Comparison of ENCODE assay signal across 10 cellular contexts in the genomic region with DNA sequence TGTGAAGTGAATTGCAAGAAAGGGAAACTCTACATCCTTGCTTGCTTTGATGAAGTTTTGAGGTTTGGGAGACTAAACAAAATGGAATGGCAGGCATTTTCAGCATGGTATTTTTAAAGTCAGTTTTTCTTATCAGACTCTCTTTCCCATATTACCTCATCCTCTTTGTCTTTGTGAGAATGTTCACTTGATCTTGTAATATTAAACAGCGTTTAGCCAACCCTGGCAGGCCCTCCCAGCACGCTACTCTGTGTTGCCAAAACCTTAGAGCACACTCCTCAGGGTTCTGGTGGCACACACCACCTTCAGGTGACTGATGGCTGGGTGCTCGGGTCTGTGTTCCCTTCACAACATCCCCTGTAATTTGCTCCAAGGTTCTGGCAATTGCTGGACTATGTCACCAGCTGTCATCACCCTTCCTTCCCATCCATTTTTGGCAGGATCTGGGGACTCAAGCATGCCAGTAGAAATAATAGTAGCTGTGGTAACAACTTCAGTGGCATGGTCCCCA.
A peak's percentile ranks its signal among the peaks of the same experiment; 100 is the strongest.
DNase-seq lines count a peak whose midpoint lies in the region; TF ChIP-seq lines count a peak whose summit lies in the region.
"Had no signal": no experiment of that assay in that cellular context is flagged by ENCODE, and none has a peak within 500 bp of the region (broad histone marks: within the 10 kb centered on the region; RNA-seq: fewer than 3 reads in every experiment).

No MANE protein-coding gene starts in this region.

- H3K36me3 ChIP-seq in ACC112 (ENCODE audit: insufficient read depth, low read length) (no peaks in the 10 kb centered on the region), HEK293 (ENCODE audit: control insufficient read depth in 2 of 2, insufficient read depth in 1 of 2, low read length in 2 of 2) (no peaks in the 10 kb centered on the region), brain microvascular endothelial cell (replicated peaks) (no peaks in the 10 kb centered on the region), uterus (no peaks in the 10 kb centered on the region), vagina (no peaks in the 10 kb centered on the region)
- H3K36me3 ChIP-seq: tibial nerve had no signal

- H3K27me3 ChIP-seq in ACC112 (ENCODE audit: insufficient read depth, low read length), result no peaks in the 10 kb centered on the region
- H3K27me3 ChIP-seq in brain microvascular endothelial cell (replicated peaks), result no peaks in the 10 kb centered on the region
- no peaks in the 10 kb centered on the region for H3K27me3 ChIP-seq in uterus
- H3K27me3 ChIP-seq in vagina, result no peaks in the 10 kb centered on the region
- H3K27me3 ChIP-seq: tibial nerve had no signal

- in situ Hi-C loops in brain microvascular endothelial cell (cut with HindIII; ENCODE audit: low pct_ligation_motif_present, low sequenced_read_pairs), result no loop called here

- H2AFZ ChIP-seq in ACC112 (ENCODE audit: low read length, unreplicated experiment), result peak overlapping the region; percentile 27

- peak; percentile 81 for DNase-seq in brain microvascular endothelial cell
- DNase-seq in hepatic stellate cell (ENCODE audit: low spot score), result peak; percentile 25
- no peak for DNase-seq in uterus
- no peak for DNase-seq in DMS53 treated with DMSO at 0.1 percent for 48 hours (lab: John Stamatoyannopoulos, UW; ENCODE audit: unreplicated experiment)
- DNase-seq in vagina (ENCODE audit: extremely low spot score in 2 of 2), result no peak
- DNase-seq in head of caudate nucleus, result no peak
- DNase-seq: activated T-cell treated with anti-CD3 and anti-CD28 coated beads, Interleukin-2, amount 50 U/mL, for 1 hour had no signal

- H3K4me1 ChIP-seq in ACC112 (ENCODE audit: control insufficient read depth, insufficient read depth, low read length, unreplicated experiment), result peaks cover 20% of the 10 kb centered on the region
- no peaks in the 10 kb centered on the region for H3K4me1 ChIP-seq in HEK293 (ENCODE audit: control insufficient read depth, insufficient read depth, low read length)
- H3K4me1 ChIP-seq in uterus, result no peaks in the 10 kb centered on the region
- no peaks in the 10 kb centered on the region for H3K4me1 ChIP-seq in vagina

- H3K79me2 ChIP-seq in ACC112 (ENCODE audit: control insufficient read depth, insufficient read depth, low read length, unreplicated experiment), result no peaks in the 10 kb centered on the region

- H3K9me3 ChIP-seq in HEK293 (ENCODE audit: control insufficient read depth, insufficient read depth, low read depth, low read length), result no peaks in the 10 kb centered on the region
- H3K9me3 ChIP-seq in uterus, result no peaks in the 10 kb centered on the region
- no peaks in the 10 kb centered on the region for H3K9me3 ChIP-seq in vagina

- peak overlapping the region; percentile 88 for H3K27ac ChIP-seq in ACC112 (ENCODE audit: low read depth, low read length)
- no peak overlapping the region for H3K27ac ChIP-seq in HEK293 (ENCODE audit: extremely low read depth, low read depth, low read length)
- H3K27ac ChIP-seq in brain microvascular endothelial cell, result peak overlapping the region; percentile 88
- H3K27ac ChIP-seq in uterus, result no peak overlapping the region
- no peak overlapping the region for H3K27ac ChIP-seq in vagina
- H3K27ac ChIP-seq: tibial nerve had no signal

- CTCF ChIA-PET in HEK293 (lab: Yijun Ruan, JAX), result no interaction called here

- TF ChIP-seq CTCF in HEK293 (tag by site-specific recombination; IDR thresholded peaks at IDR 0.05) (no peak), brain microvascular endothelial cell (IDR thresholded peaks at IDR 0.05; ENCODE audit: low read depth, low read length, missing control alignments) (no peak), uterus (IDR thresholded peaks at IDR 0.05) (no peak), vagina (IDR thresholded peaks at IDR 0.05) (no peak)

- intact Hi-C loops in uterus (cut with DNase I; ENCODE audit: low total_unique reads), result no loop called here
- intact Hi-C loops in vagina (cut with DNase I), result no loop called here
- intact Hi-C loops in head of caudate nucleus (cut with DNase I), result no loop called here

- POLR2A ChIA-PET in HEK293 (lab: Yijun Ruan, JAX), result no interaction called here

- TF ChIP-seq POLR2A in uterus (IDR thresholded peaks at IDR 0.05), result no peak
- no peak for TF ChIP-seq POLR2A in vagina (IDR thresholded peaks at IDR 0.05)

- H3K4me3 ChIP-seq in ACC112 (ENCODE audit: low read depth, low read length) (peak overlapping the region; percentile 69), HEK293 (ENCODE audit: low read depth, low read length) (no peak overlapping the region), brain microvascular endothelial cell (ENCODE audit: low read depth, low read length) (no peak overlapping the region), uterus (no peak overlapping the region), vagina (no peak overlapping the region)
- H3K4me3 ChIP-seq: tibial nerve had no signal

TF ChIP-seq in HEK293, 187 proteins besides CTCF, POLR2A, EP300 and RAD21:
- TF ChIP-seq ZSCAN30 (tag by site-specific recombination; IDR thresholded peaks at IDR 0.05) (no peak), SP7 (tag by site-specific recombination; IDR thresholded peaks at IDR 0.05) (peak; percentile 44; the same call in 1 of the 2 replicates)

Comparison
In these comparisons a context has a peak if more than half of its experiments do, and no peak if none do; other contexts are left out.
1. H3K27ac ChIP-seq: peak in ACC112 (single experiment) and brain microvascular endothelial cell (single experiment); none in HEK293 (single experiment), uterus (0 of 2) and vagina (single experiment).
2. DNase-seq: peak in brain microvascular endothelial cell (single experiment) and hepatic stellate cell (single experiment); none in uterus (0 of 2), DMS53 treated with DMSO at 0.1 percent for 48 hours (single experiment), vagina (0 of 2) and head of caudate nucleus (0 of 42).